In genomic region chr5:95424016-95424415, GRCh38 we compare ENCODE assay signal across 1 cellular context.
TF ChIP-seq lines count a peak whose summit lies in the region.

No MANE protein-coding gene starts in this region.

TF ChIP-seq in GM23338, 12 proteins besides CTCF, POLR2A, EP300 and RAD21 (continued from another document):
- TF ChIP-seq ZNF462 (CRISPR knock-in tag; IDR thresholded peaks at IDR 0.05) (no peak), NANOG (IDR thresholded peaks at IDR 0.05; ENCODE audit: borderline replicate concordance) (no peak), EZH2phosphoT487 (IDR thresholded peaks at IDR 0.05; ENCODE audit: unreplicated experiment) (no peak), JUNB (IDR thresholded peaks at IDR 0.05; ENCODE audit: unreplicated experiment) (no peak), CREB1 (CRISPR knock-in tag; IDR thresholded peaks at IDR 0.05; ENCODE audit: low read depth) (no peak)
TF ChIP-seq in GM23338: peak in this region for 0.
